ENCODE assay signal across 8 cellular contexts in genomic region chr16:51971184-51971583, GRCh38.
A peak's percentile ranks its signal among the peaks of the same experiment; 100 is the strongest.
DNase-seq lines count a peak whose midpoint lies in the region; ATAC-seq and TF ChIP-seq lines count a peak whose summit lies in the region.

No MANE protein-coding gene starts in this region.

- H3K36me3 ChIP-seq in Caco-2 (ENCODE audit: control insufficient read depth, insufficient read depth, low read length) (no peaks in the 10 kb centered on the region), liver (ENCODE audit: control insufficient read depth in 4 of 4, insufficient read depth in 3 of 4, low read depth in 1 of 4, low read length in 3 of 4) (no peaks in the 10 kb centered on the region)

- 39% methylated on average over 4 of the region's 4 CpGs for WGBS in liver

- H3K4me3 Mint-ChIP-seq in Caco-2 (ENCODE audit: unreplicated experiment) (no peak overlapping the region), WTC11 (no peak overlapping the region)

- H3K27ac ChIP-seq in liver (ENCODE audit: low read depth in 1 of 2, low read length in 2 of 2), result no peak overlapping the region

- H3K27me3 ChIP-seq in Caco-2 (replicated peaks; ENCODE audit: control insufficient read depth, insufficient read depth, low read length), result no peaks in the 10 kb centered on the region
- H3K27me3 ChIP-seq in liver (ENCODE audit: control insufficient read depth in 4 of 4, insufficient read depth in 4 of 4, low read length in 3 of 4), result no peaks in the 10 kb centered on the region

- H3K4me3 ChIP-seq in Caco-2 (ENCODE audit: low read depth, low read length) (no peak overlapping the region), liver (ENCODE audit: low read depth in 1 of 3, low read length in 3 of 3) (no peak overlapping the region)

- peak in 1 of 2 experiments; percentile 27 for DNase-seq in Caco-2
- peak; percentile 62 for DNase-seq in LHCN-M2 (ENCODE audit: low read depth)
- peak; percentile 46 for DNase-seq in WTC11 (ENCODE audit: low spot score)
- no peak for DNase-seq in NCI-H1930 (lab: John Stamatoyannopoulos, UW)
- DNase-seq in amniotic stem cell (lab: John Stamatoyannopoulos, UW), result no peak
- no peak for DNase-seq in DMS153 (lab: John Stamatoyannopoulos, UW)
- no peak for DNase-seq in effector CD8-positive, alpha-beta T cell (lab: John Stamatoyannopoulos, UW)

- TF ChIP-seq CTCF in Caco-2 (IDR thresholded peaks at IDR 0.05; ENCODE audit: insufficient read depth in 1 of 2, low read depth in 1 of 2, low read length in 1 of 2, severe bottlenecking in 1 of 2, unreplicated experiment in 1 of 2) (peak; percentile 41 to 43), WTC11 (IDR thresholded peaks at IDR 0.05) (peak; percentile 48; the same call in 1 of the 2 replicates), liver (IDR thresholded peaks at IDR 0.05; ENCODE audit: low read depth, low read length, missing input control) (no peak)

- H3K9me3 ChIP-seq in Caco-2 (no peaks in the 10 kb centered on the region), liver (ENCODE audit: control insufficient read depth in 4 of 4, low read length in 3 of 4) (no peaks in the 10 kb centered on the region)

- ATAC-seq in WTC11, result peak; percentile 85

- intact Hi-C loops in Caco-2 (cut with micrococcal nuclease; ENCODE audit: unreplicated experiment), result no loop called here

- H3K9me3 Mint-ChIP-seq in Caco-2 (ENCODE audit: unreplicated experiment) (no peaks in the 10 kb centered on the region), WTC11 (no peaks in the 10 kb centered on the region)

- H3K4me1 ChIP-seq in Caco-2, result no peaks in the 10 kb centered on the region
- H3K4me1 ChIP-seq in liver (ENCODE audit: control insufficient read depth in 4 of 4, insufficient read depth in 4 of 4, low read length in 3 of 4), result no peaks in the 10 kb centered on the region

- BruUV-seq in Caco-2 (replicated peaks; lab: Mats Ljungman, UMichigan), result no TSS peak

- H3K36me3 Mint-ChIP-seq in Caco-2 (ENCODE audit: insufficient read depth, unreplicated experiment) (no peaks in the 10 kb centered on the region), WTC11 (no peaks in the 10 kb centered on the region)

- H3K27me3 Mint-ChIP-seq in Caco-2 (ENCODE audit: insufficient read depth, unreplicated experiment) (peaks cover 11% of the 10 kb centered on the region), WTC11 (ENCODE audit: low read depth) (no peaks in the 10 kb centered on the region)

- POLR2A ChIA-PET in Caco-2 (lab: Charles Lee) (no interaction called here), WTC11 (lab: Charles Lee) (no interaction called here)

- H3K27ac Mint-ChIP-seq in Caco-2 (ENCODE audit: unreplicated experiment) (no peak overlapping the region), WTC11 (no peak overlapping the region)

- CTCF ChIA-PET in Caco-2 (lab: Charles Lee), result interaction anchor here (0.5 to 1.4 kb wide), 2 partner anchors 46 to 153 kb away, joined by 4 to 8 read pairs; no protein-coding TSS in a partner anchor
- CTCF ChIA-PET in WTC11 (lab: Charles Lee), result interaction anchor here (0.6 to 5.2 kb wide), 23 partner anchors 11 to 1165 kb away, joined by 3 to 149 read pairs (median 4); no protein-coding TSS in a partner anchor

- H3K4me1 Mint-ChIP-seq in Caco-2 (ENCODE audit: low read depth, unreplicated experiment), result no peaks in the 10 kb centered on the region
- H3K4me1 Mint-ChIP-seq in WTC11, result peaks cover 31% of the 10 kb centered on the region

- no peak overlapping the region for H3K9ac ChIP-seq in liver (ENCODE audit: low read depth in 1 of 2, low read length in 2 of 2)

- TF ChIP-seq RAD21 in liver (IDR thresholded peaks at IDR 0.05), result peak; percentile 14 to 48

TF ChIP-seq in WTC11, 78 proteins besides CTCF, POLR2A, EP300 and RAD21 (continues in another document):
- TF ChIP-seq ZNF425 (CRISPR knock-in tag; conservative IDR thresholded peaks at IDR 0.05) (no peak), IRF2 (CRISPR knock-in tag; IDR thresholded peaks at IDR 0.05; ENCODE audit: borderline replicate concordance, low read depth) (no peak), ZSCAN18 (CRISPR knock-in tag; IDR thresholded peaks at IDR 0.05) (no peak), ZNF416 (CRISPR knock-in tag; IDR thresholded peaks at IDR 0.05) (no peak), GABPB1 (CRISPR knock-in tag; IDR thresholded peaks at IDR 0.05) (no peak), CDX4 (CRISPR knock-in tag; IDR thresholded peaks at IDR 0.05; ENCODE audit: borderline replicate concordance) (no peak), GTF2I (CRISPR knock-in tag; conservative IDR thresholded peaks at IDR 0.05) (no peak), CREM (CRISPR knock-in tag; IDR thresholded peaks at IDR 0.05) (no peak)

TF ChIP-seq in liver, 16 proteins besides CTCF, POLR2A, EP300 and RAD21:
- TF ChIP-seq ATF3 (IDR thresholded peaks at IDR 0.05) (no peak), REST (IDR thresholded peaks at IDR 0.05) (no peak), ZBTB33 (IDR thresholded peaks at IDR 0.05) (no peak), SP1 (IDR thresholded peaks at IDR 0.05) (no peak), GABPA (IDR thresholded peaks at IDR 0.05 in 1 of 2, conservative IDR thresholded peaks at IDR 0.05 in 1 of 2) (no peak), HNF4A (conservative IDR thresholded peaks at IDR 0.05) (no peak), FOXA2 (IDR thresholded peaks at IDR 0.05) (no peak), NR2F2 (IDR thresholded peaks at IDR 0.05) (no peak), TAF1 (conservative IDR thresholded peaks at IDR 0.05) (no peak), EGR1 (IDR thresholded peaks at IDR 0.05; ENCODE audit: low read depth in 2 of 2) (no peak)
TF ChIP-seq in liver: peak in this region for 0.

Comparison
In these comparisons a context has a peak if more than half of its experiments do, and no peak if none do; other contexts are left out.
1. DNase-seq: peak in LHCN-M2 (single experiment) and WTC11 (single experiment); none in NCI-H1930 (0 of 2), amniotic stem cell (single experiment), DMS153 (single experiment) and effector CD8-positive, alpha-beta T cell (single experiment).